ENCODE assay signal across 14 cellular contexts in genomic region chr1:45840704-45841103, GRCh38. TPM values are rescaled to one million over a fixed set of nuclear protein-coding genes. Genes with fewer than 3 reads are reported as not detected.
A peak's percentile ranks its signal among the peaks of the same experiment; 100 is the strongest.
DNase-seq lines count a peak whose midpoint lies in the region; ATAC-seq and TF ChIP-seq lines count a peak whose summit lies in the region.
"Had no signal": no experiment of that assay in that cellular context is flagged by ENCODE, and none has a peak within 500 bp of the region (broad histone marks: within the 10 kb centered on the region; RNA-seq: fewer than 3 reads in every experiment).

No MANE protein-coding gene starts in this region.

- DNase-seq in NCI-H510A treated with DMSO at 0.1 percent for 48 hours (lab: John Stamatoyannopoulos, UW) (peak; percentile 73), NCI-H510A (lab: John Stamatoyannopoulos, UW) (no peak), NCI-H2029 (lab: John Stamatoyannopoulos, UW) (peak; percentile 48), gastrocnemius medialis (no peak), activated gamma-delta T cell treated with Interleukin-2 at 50 U/mL for 16 hours (no peak), T-cell (no peak), immature natural killer cell (no peak)
- DNase-seq: 8988T; activated CD8-positive, alpha-beta memory T cell treated with anti-CD3 and anti-CD28 coated beads, Interleukin-2, amount 10 ng/mL, durations not matched to agents 7 days and 5 days; aorta; NCI-H69 had no signal

- H3K4me3 ChIP-seq in gastrocnemius medialis = no peak overlapping the region

- no peak for TF ChIP-seq POLR2A in gastrocnemius medialis (IDR thresholded peaks at IDR 0.05)

- peaks cover 5 to 9% (median 5%) of the 10 kb centered on the region in 3 donors for H3K4me1 Mint-ChIP-seq in T-cell
- H3K4me1 Mint-ChIP-seq in immature natural killer cell = peaks cover 7 to 9% of the 10 kb centered on the region in 2 donors

- H3K36me3 Mint-ChIP-seq in T-cell (no peaks in the 10 kb centered on the region), immature natural killer cell (peaks cover 3 to 4% (median 4%) of the 10 kb centered on the region in 3 donors)
- H3K36me3 Mint-ChIP-seq: activated CD8-positive, alpha-beta memory T cell treated with anti-CD3 and anti-CD28 coated beads, Interleukin-2, amount 10 ng/mL, durations not matched to agents 7 days and 5 days had no signal

- in situ Hi-C loops in gastrocnemius medialis (cut with MboI; ENCODE audit: low sequenced_read_pairs in 4 of 4) = no loop called here

- H3K27me3 Mint-ChIP-seq in T-cell (no peaks in the 10 kb centered on the region), immature natural killer cell (ENCODE audit: low read depth in 3 of 3) (peaks cover 0 to 2% (median 0%) of the 10 kb centered on the region in 3 donors)
- H3K27me3 Mint-ChIP-seq: activated CD8-positive, alpha-beta memory T cell treated with anti-CD3 and anti-CD28 coated beads, Interleukin-2, amount 10 ng/mL, durations not matched to agents 7 days and 5 days; stimulated activated naive CD8-positive, alpha-beta T cell treated with anti-CD3 and anti-CD28 coated beads, Interleukin-15, Interleukin-2, amounts not matched to agents 100 ng/mL and 50 ng/mL, for 24 hours had no signal

- H3K9me3 Mint-ChIP-seq in T-cell (no peaks in the 10 kb centered on the region), immature natural killer cell (no peaks in the 10 kb centered on the region)
- H3K9me3 Mint-ChIP-seq: neural crest cell; stimulated activated naive CD8-positive, alpha-beta T cell treated with anti-CD3 and anti-CD28 coated beads, Interleukin-15, Interleukin-2, amounts not matched to agents 100 ng/mL and 50 ng/mL, for 24 hours had no signal

- intact Hi-C loops in gastrocnemius medialis (cut with DNase I; ENCODE audit: low total_unique reads) = no loop called here

- H3K9me3 ChIP-seq in gastrocnemius medialis = no peaks in the 10 kb centered on the region

- no peak for TF ChIP-seq CTCF in gastrocnemius medialis (IDR thresholded peaks at IDR 0.05 in 4 of 5, conservative IDR thresholded peaks at IDR 0.05 in 1 of 5)

- H3K27me3 ChIP-seq in gastrocnemius medialis = no peaks in the 10 kb centered on the region

- H3K4me3 Mint-ChIP-seq in T-cell (no peak overlapping the region), immature natural killer cell (no peak overlapping the region)
- H3K4me3 Mint-ChIP-seq: activated CD8-positive, alpha-beta memory T cell treated with anti-CD3 and anti-CD28 coated beads, Interleukin-2, amount 10 ng/mL, durations not matched to agents 7 days and 5 days; neural crest cell; stimulated activated naive CD8-positive, alpha-beta T cell treated with anti-CD3 and anti-CD28 coated beads, Interleukin-15, Interleukin-2, amounts not matched to agents 100 ng/mL and 50 ng/mL, for 24 hours had no signal

- H3K4me1 ChIP-seq in gastrocnemius medialis = peaks cover 5 to 18% of the 10 kb centered on the region in 2 donors

- no peaks in the 10 kb centered on the region for H3K36me3 ChIP-seq in gastrocnemius medialis

- CTCF ChIA-PET in T-cell (lab: Charles Lee) = interaction anchor here in 1 of 2 donors (0.6 kb wide), 1 partner anchor 20 kb away, joined by 3 read pairs; no protein-coding TSS in a partner anchor

- H3K27ac Mint-ChIP-seq in T-cell (no peak overlapping the region), immature natural killer cell (no peak overlapping the region)
- H3K27ac Mint-ChIP-seq: activated CD8-positive, alpha-beta memory T cell treated with anti-CD3 and anti-CD28 coated beads, Interleukin-2, amount 10 ng/mL, durations not matched to agents 7 days and 5 days; stimulated activated naive CD8-positive, alpha-beta T cell treated with anti-CD3 and anti-CD28 coated beads, Interleukin-15, Interleukin-2, amounts not matched to agents 100 ng/mL and 50 ng/mL, for 24 hours had no signal

- peak overlapping the region in 3 of 4 donors; percentile 6 to 39 (median 29) for H3K27ac ChIP-seq in gastrocnemius medialis

- POLR2A ChIA-PET in T-cell (lab: Charles Lee) = no interaction called here

- ATAC-seq in GM21717 (IDR thresholded peaks at IDR 0.05; ENCODE audit: unreplicated experiment) (peak; percentile 47), gastrocnemius medialis (peak; percentile 71 to 81), T-cell (replicated peaks in 1 of 4) (no peak)
- ATAC-seq: activated CD8-positive, alpha-beta memory T cell treated with anti-CD3 and anti-CD28 coated beads, Interleukin-2, amount 10 ng/mL, durations not matched to agents 7 days and 5 days had no signal

RNA-seq across cellular contexts. Expression of gene MAST2, which starts 37.3 kb away (rescaled TPM):
- 100 to 1,000 TPM; 110 to 195 (median 162) TPM for total RNA-seq in gastrocnemius medialis
- 1 to 10 TPM; 7.4 to 9.7 (median 7.6) TPM for total RNA-seq in T-cell
- polyA plus RNA-seq in immature natural killer cell = 1 to 10 TPM; 1.4 to 7.9 (median 7.4) TPM

Comparison
In these comparisons a context has a peak if more than half of its experiments do, and no peak if none do; other contexts are left out.
1. DNase-seq: peak in NCI-H510A treated with DMSO at 0.1 percent for 48 hours (single experiment) and NCI-H2029 (single experiment); none in NCI-H510A (single experiment), gastrocnemius medialis (0 of 2), activated gamma-delta T cell treated with Interleukin-2 at 50 U/mL for 16 hours (single experiment), T-cell (0 of 34) and immature natural killer cell (0 of 3).
2. ATAC-seq: peak in GM21717 (single experiment) and gastrocnemius medialis (2 of 2); none in T-cell (0 of 4).
3. RNA of gene MAST2, which starts 37.3 kb away (total RNA-seq): 110 to 195 TPM in gastrocnemius medialis; 7.4 to 9.7 TPM in T-cell; every median in the first group is over 10 times any median in the second.